ENCODE assay signal across 1 cellular context in genomic region chr5:122264610-122265009, GRCh38.
TF ChIP-seq lines count a peak whose summit lies in the region.

No MANE protein-coding gene starts in this region.

TF ChIP-seq in IMR-90, 13 proteins besides CTCF, POLR2A, EP300 and RAD21 (continued from another document):
- no peak for TF ChIP-seq USF2 (IDR thresholded peaks at IDR 0.05; ENCODE audit: low read depth, low read length)
- TF ChIP-seq BHLHE40 (IDR thresholded peaks at IDR 0.05; ENCODE audit: low read depth, low read length), result no peak
